Comparison of ENCODE assay signal across 26 cellular contexts in the genomic region with DNA sequence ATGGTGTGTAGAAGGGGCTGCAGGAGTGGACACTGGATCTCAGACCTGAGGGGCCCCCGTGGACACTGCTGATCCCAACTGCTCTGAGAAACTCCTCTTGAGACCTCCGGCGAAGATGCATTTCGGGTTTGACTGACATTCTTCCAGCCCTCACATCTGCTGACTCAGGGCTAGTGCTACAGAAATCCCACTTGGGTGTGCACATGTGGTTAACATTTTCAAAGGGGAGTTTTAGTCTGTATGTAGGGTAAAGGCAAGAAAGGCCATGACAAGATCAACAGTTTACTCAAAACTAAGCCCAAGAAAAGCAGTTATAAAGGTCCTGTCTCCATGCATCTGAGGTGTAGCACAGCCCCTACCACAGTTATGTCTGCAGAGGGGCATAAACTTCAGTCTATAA. TPM values are rescaled to one million over a fixed set of nuclear protein-coding genes. Genes with fewer than 3 reads are reported as not detected.
A peak's percentile ranks its signal among the peaks of the same experiment; 100 is the strongest.
DNase-seq lines count a peak whose midpoint lies in the region; ATAC-seq and TF ChIP-seq lines count a peak whose summit lies in the region.
"Had no signal": no experiment of that assay in that cellular context is flagged by ENCODE, and none has a peak within 500 bp of the region (broad histone marks: within the 10 kb centered on the region; RNA-seq: fewer than 3 reads in every experiment).

No MANE protein-coding gene starts in this region.

- POLR2A ChIA-PET in HEK293 (lab: Yijun Ruan, JAX): no interaction called here

- H3K36me3 Mint-ChIP-seq in naive B cell: no peaks in the 10 kb centered on the region
- no peaks in the 10 kb centered on the region for H3K36me3 Mint-ChIP-seq in activated naive CD4-positive, alpha-beta T cell treated with anti-CD3 and anti-CD28 coated beads, Interleukin-2, amount 50 U/mL, for 72 hours
- H3K36me3 Mint-ChIP-seq: CD8-positive, alpha-beta T cell had no signal

- CTCF ChIA-PET in HEK293 (lab: Yijun Ruan, JAX): no interaction called here

- H3K4me1 ChIP-seq in BLaER1 (peaks cover 57% of the 10 kb centered on the region), HEK293 (ENCODE audit: control insufficient read depth, insufficient read depth, low read length) (no peaks in the 10 kb centered on the region)

- no peaks in the 10 kb centered on the region for H3K27me3 Mint-ChIP-seq in naive B cell

- H3K9me3 ChIP-seq in BLaER1 (no peaks in the 10 kb centered on the region), HEK293 (ENCODE audit: control insufficient read depth, insufficient read depth, low read depth, low read length) (no peaks in the 10 kb centered on the region)

- H3K4me3 Mint-ChIP-seq in naive B cell: peak overlapping the region in 3 of 8 donors; percentile 6 to 65 (median 35)
- H3K4me3 Mint-ChIP-seq: CD8-positive, alpha-beta T cell; H9; HFFc6 had no signal

- H3K27me3 ChIP-seq in BLaER1: no peaks in the 10 kb centered on the region

- H3K27ac ChIP-seq in BLaER1: 0 out of 2 replicates have a peak overlapping the region, but pooled peaks have one; percentile 18
- H3K27ac ChIP-seq in HEK293 (ENCODE audit: extremely low read depth, low read depth, low read length): no peak overlapping the region
- H3K27ac ChIP-seq: C4-2B, GM23248, RWPE1 had no signal

- no peak for ATAC-seq in naive B cell (ENCODE audit: low read depth in 2 of 2)
- ATAC-seq in activated naive CD4-positive, alpha-beta T cell treated with anti-CD3 and anti-CD28 coated beads, Interleukin-2, amount 50 U/mL, for 72 hours: no peak
- ATAC-seq in GM19324 (IDR thresholded peaks at IDR 0.05; ENCODE audit: low FRiP score, unreplicated experiment): no peak
- ATAC-seq: CD8-positive, alpha-beta T cell; Panc1 had no signal

- peaks cover 23 to 32% (median 32%) of the 10 kb centered on the region in 3 donors for H3K4me1 Mint-ChIP-seq in naive B cell
- H3K4me1 Mint-ChIP-seq: H9 had no signal

- H3K27ac Mint-ChIP-seq in naive B cell: peak overlapping the region in 4 of 6 donors; percentile 9 to 94 (median 48)
- H3K27ac Mint-ChIP-seq in activated naive CD4-positive, alpha-beta T cell treated with anti-CD3 and anti-CD28 coated beads, Interleukin-2, amount 50 U/mL, for 72 hours: no peak overlapping the region
- H3K27ac Mint-ChIP-seq: CD8-positive, alpha-beta T cell; H9; HFFc6 had no signal

- H3K36me3 ChIP-seq in BLaER1: no peaks in the 10 kb centered on the region; the same call in 1 of the 2 replicates
- no peaks in the 10 kb centered on the region for H3K36me3 ChIP-seq in HEK293 (ENCODE audit: control insufficient read depth in 2 of 2, insufficient read depth in 1 of 2, low read length in 2 of 2)

- no peak overlapping the region for H3K9ac ChIP-seq in BLaER1
- H3K9ac ChIP-seq: GM23248 had no signal

- TF ChIP-seq CTCF in HEK293 (tag by site-specific recombination; IDR thresholded peaks at IDR 0.05): no peak

- no peak overlapping the region for H3K4me3 ChIP-seq in BLaER1
- no peak overlapping the region for H3K4me3 ChIP-seq in HEK293 (ENCODE audit: low read depth, low read length)
- H3K4me3 ChIP-seq: GM23248 had no signal

- H4K20me1 ChIP-seq in BLaER1: no peaks in the 10 kb centered on the region

- peak; percentile 20 for DNase-seq in OCI-M1 (lab: John Stamatoyannopoulos, UW)
- DNase-seq in naive B cell: no peak
- DNase-seq in inferior parietal cortex (ENCODE audit: extremely low spot score): no peak
- no peak for DNase-seq in activated naive CD4-positive, alpha-beta T cell treated with anti-CD3 and anti-CD28 coated beads, Interleukin-2, amount 50 U/mL, for 72 hours (ENCODE audit: low spot score in 2 of 2)
- DNase-seq in activated naive CD4-positive, alpha-beta T cell treated with anti-CD3 and anti-CD28 coated beads, Interleukin-2, amount 50 U/mL, for 16 hours: no peak
- DNase-seq: CD8-positive, alpha-beta T cell; DMS 273 treated with DMSO at 0.1 percent for 48 hours; DMS79; GF-D8; GM23248; H9; HFFc6; NCI-H2029; NCI-H446; NCI-H524 treated with DMSO at 0.1 percent for 48 hours; NCI-H774; SHP77; T-helper 1 cell had no signal

- peak overlapping the region; percentile 74 for H3K4me2 ChIP-seq in BLaER1

- no peaks in the 10 kb centered on the region for H3K9me3 Mint-ChIP-seq in naive B cell
- no peaks in the 10 kb centered on the region for H3K9me3 Mint-ChIP-seq in activated naive CD4-positive, alpha-beta T cell treated with anti-CD3 and anti-CD28 coated beads, Interleukin-2, amount 50 U/mL, for 72 hours
- H3K9me3 Mint-ChIP-seq: CD8-positive, alpha-beta T cell; H9; HFFc6 had no signal

TF ChIP-seq in HEK293, 187 proteins besides CTCF, POLR2A, EP300 and RAD21:
- TF ChIP-seq ZBTB26 (tag by site-specific recombination; optimal IDR thresholded peaks at IDR 0.05) (no peak), SCRT2 (tag by site-specific recombination; IDR thresholded peaks at IDR 0.05) (0 out of 2 replicates have a peak, but pooled peaks have one; percentile 13), ZBTB44 (tag by site-specific recombination; IDR thresholded peaks at IDR 0.05) (no peak)

RNA-seq across cellular contexts. Expression of gene DLEU7, which starts 31.2 kb away (rescaled TPM):
- polyA plus RNA-seq in naive B cell (ENCODE audit: low read depth in 6 of 6): under 1 TPM in 1 of 6 donors, not detected in 5; 0.36 TPM
- total RNA-seq in activated naive CD4-positive, alpha-beta T cell treated with anti-CD3 and anti-CD28 coated beads, Interleukin-2, amount 50 U/mL, for 72 hours: not detected
- total RNA-seq: CD8-positive, alpha-beta T cell; GM23248; HFFc6; SK-MEL-5 had no signal
- polyA plus RNA-seq: AG04450, GM23248 had no signal

Comparison
In these comparisons a context has a peak if more than half of its experiments do, and no peak if none do; other contexts are left out.
1. H3K27ac Mint-ChIP-seq: peak in naive B cell (4 of 6); none in activated naive CD4-positive, alpha-beta T cell treated with anti-CD3 and anti-CD28 coated beads, Interleukin-2, amount 50 U/mL, for 72 hours (0 of 2).